In the genomic region with DNA sequence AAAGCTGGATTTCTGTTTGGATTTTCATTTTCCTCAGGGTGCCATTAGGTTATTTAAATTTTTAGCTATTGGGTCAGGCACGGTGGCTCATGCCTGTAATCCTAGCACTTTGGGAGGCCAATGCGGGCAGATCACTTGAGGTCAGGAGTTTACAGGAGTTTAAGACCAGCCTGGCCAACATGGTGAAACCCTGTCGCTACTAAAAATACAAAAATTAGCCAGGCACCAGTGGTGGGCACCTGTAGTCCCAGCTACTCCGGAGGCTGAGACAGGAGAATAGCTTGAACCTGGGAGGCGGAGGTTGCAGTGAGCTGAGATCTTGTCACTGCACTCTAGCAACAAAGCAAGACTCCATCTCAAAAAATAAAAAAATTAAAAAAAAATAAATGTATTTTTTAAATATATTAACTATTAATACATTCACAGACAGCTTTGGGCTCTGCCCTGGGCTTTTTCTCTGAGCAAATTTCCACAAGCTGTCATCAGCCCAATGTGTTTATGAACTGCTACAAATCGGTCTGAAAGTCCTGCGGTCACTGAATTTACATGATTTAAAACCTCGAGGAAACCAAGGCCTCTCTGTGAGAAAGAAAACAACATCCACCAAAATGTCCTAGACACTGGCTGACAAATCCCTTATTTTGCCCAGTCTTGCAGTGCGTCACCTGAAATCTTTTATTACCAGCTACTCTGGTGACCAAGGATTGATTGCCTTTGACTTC, we compare ENCODE assay signal across 34 cellular contexts. TPM values are rescaled to one million over a fixed set of nuclear protein-coding genes. Genes with fewer than 3 reads are reported as not detected.
"Had no signal": no experiment of that assay in that cellular context is flagged by ENCODE, and none has a peak within 500 bp of the region (broad histone marks: within the 10 kb centered on the region; RNA-seq: fewer than 3 reads in every experiment).

No MANE protein-coding gene starts in this region.

- H3K4me3 ChIP-seq: ascending aorta, SJCRH30, SK-N-MC had no signal

- H3K4me1 ChIP-seq: ascending aorta had no signal

- H3K27ac ChIP-seq: ascending aorta, SJCRH30, SK-N-MC had no signal

- DNase-seq: activated CD4-positive, alpha-beta T cell treated with anti-CD3 and anti-CD28 coated beads, Interleukin-2, amount 10 ng/mL, durations not matched to agents 24 days and 14 days; activated CD4-positive, alpha-beta T cell treated with anti-CD3 and anti-CD28 coated beads, Interleukin-2, amount 50 U/mL, for 4 hours; activated CD8-positive, alpha-beta T cell treated with anti-CD3 and anti-CD28 coated beads for 36 hours; activated effector memory CD4-positive, alpha-beta T cell treated with anti-CD3 and anti-CD28 coated beads, Interleukin-2, amount 50 U/mL, for 16 hours; activated naive CD4-positive, alpha-beta T cell; activated naive CD4-positive, alpha-beta T cell treated with anti-CD3 and anti-CD28 coated beads, Interleukin-2, amount 50 U/mL, for 16 hours; activated naive CD8-positive, alpha-beta T cell treated with anti-CD3 and anti-CD28 coated beads for 36 hours; activated T-cell treated with anti-CD3 and anti-CD28 coated beads, Interleukin-2, amount 50 U/mL, for 1 hour; activated T-cell treated with anti-CD3 and anti-CD28 coated beads, Interleukin-2, amount 50 U/mL, for 72 hours; amniotic stem cell; cerebellar nuclear complex; Kasumi-1; KBM-7; MM.1S; NCI-H1092 treated with DMSO at 0.1 percent for 48 hours; NCI-H1417; NCI-H187 treated with DMSO at 0.1 percent for 48 hours; NCI-H2081; NCI-H2171 treated with DMSO at 0.1 percent for 48 hours; NCI-H226; NCI-H446 treated with DMSO at 0.1 percent for 48 hours; NCI-H524; NCI-H69; NCI-H82; SHP77; SJCRH30; T1000 had no signal

- H3K9me3 ChIP-seq: ascending aorta, SJCRH30 had no signal

- ATAC-seq: activated CD8-positive, alpha-beta T cell treated with anti-CD3 and anti-CD28 coated beads for 36 hours; activated T-cell treated with anti-CD3 and anti-CD28 coated beads, Interleukin-2, amount 50 U/mL, for 72 hours; activated T-helper 17 cell treated with anti-CD3 and anti-CD28 coated beads, Interleukin-2, amount 50 U/mL, for 72 hours; Panc1 had no signal

- H3K27me3 ChIP-seq: ascending aorta, SJCRH30 had no signal

RNA-seq across cellular contexts. Expression of a gene that starts 19.2 kb away (rescaled TPM):
- total RNA-seq: activated CD4-positive, alpha-beta T cell treated with anti-CD3 and anti-CD28 coated beads, Interleukin-2, amount 10 ng/mL, durations not matched to agents 24 days and 14 days; activated CD8-positive, alpha-beta memory T cell treated with anti-CD3 and anti-CD28 coated beads for 36 hours; activated CD8-positive, alpha-beta T cell treated with anti-CD3 and anti-CD28 coated beads for 36 hours; activated T-cell treated with anti-CD3 and anti-CD28 coated beads, Interleukin-2, amount 50 U/mL, for 72 hours; activated T-helper 17 cell treated with anti-CD3 and anti-CD28 coated beads, Interleukin-2, amount 50 U/mL, for 72 hours; ascending aorta; cardiac septum; T-helper 2 cell treated with Interferon-gamma antibody and Interleukin-4, amounts not matched to agents 100 ng/mL and 5 ng/mL, for 36 hours had no signal
